Comparison of ENCODE assay signal across 1 cellular context in the genomic region with DNA sequence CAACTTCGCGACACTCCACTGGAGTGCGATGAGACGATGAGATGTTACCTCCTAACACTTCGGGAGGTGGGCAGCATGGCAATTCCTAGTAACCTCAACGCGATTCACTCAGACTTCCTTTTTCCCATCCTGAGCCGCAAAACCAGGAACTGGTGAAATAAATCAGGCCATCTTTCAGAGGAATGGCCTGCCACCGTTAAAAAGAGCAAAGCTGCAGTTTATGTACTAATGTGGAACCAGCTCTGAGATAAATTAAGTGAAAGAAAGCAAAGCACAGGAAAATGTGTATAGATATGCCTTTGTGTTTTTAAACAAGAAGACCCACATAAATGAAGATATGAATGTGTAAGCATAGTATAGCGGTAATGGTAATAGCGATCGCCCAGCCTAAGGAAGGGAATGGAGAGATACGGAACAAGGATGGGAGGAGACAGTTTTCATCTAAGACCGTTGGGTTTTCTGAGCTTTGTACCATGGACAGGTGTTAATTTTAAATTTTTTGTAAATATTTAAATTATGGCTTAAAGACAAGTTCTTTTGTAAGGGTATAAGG.
TF ChIP-seq lines count a peak whose summit lies in the region.

No MANE protein-coding gene starts in this region.

TF ChIP-seq in SK-N-SH, 30 proteins besides CTCF, POLR2A, EP300 and RAD21 (continued from another document):
- TF ChIP-seq, protein P1, sequence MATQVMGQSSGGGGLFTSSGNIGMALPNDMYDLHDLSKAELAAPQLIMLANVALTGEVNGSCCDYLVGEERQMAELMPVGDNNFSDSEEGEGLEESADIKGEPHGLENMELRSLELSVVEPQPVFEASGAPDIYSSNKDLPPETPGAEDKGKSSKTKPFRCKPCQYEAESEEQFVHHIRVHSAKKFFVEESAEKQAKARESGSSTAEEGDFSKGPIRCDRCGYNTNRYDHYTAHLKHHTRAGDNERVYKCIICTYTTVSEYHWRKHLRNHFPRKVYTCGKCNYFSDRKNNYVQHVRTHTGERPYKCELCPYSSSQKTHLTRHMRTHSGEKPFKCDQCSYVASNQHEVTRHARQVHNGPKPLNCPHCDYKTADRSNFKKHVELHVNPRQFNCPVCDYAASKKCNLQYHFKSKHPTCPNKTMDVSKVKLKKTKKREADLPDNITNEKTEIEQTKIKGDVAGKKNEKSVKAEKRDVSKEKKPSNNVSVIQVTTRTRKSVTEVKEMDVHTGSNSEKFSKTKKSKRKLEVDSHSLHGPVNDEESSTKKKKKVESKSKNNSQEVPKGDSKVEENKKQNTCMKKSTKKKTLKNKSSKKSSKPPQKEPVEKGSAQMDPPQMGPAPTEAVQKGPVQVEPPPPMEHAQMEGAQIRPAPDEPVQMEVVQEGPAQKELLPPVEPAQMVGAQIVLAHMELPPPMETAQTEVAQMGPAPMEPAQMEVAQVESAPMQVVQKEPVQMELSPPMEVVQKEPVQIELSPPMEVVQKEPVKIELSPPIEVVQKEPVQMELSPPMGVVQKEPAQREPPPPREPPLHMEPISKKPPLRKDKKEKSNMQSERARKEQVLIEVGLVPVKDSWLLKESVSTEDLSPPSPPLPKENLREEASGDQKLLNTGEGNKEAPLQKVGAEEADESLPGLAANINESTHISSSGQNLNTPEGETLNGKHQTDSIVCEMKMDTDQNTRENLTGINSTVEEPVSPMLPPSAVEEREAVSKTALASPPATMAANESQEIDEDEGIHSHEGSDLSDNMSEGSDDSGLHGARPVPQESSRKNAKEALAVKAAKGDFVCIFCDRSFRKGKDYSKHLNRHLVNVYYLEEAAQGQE (IDR thresholded peaks at IDR 0.05; ENCODE audit: low read depth, low read length), result no peak
- TF ChIP-seq, protein P2, sequence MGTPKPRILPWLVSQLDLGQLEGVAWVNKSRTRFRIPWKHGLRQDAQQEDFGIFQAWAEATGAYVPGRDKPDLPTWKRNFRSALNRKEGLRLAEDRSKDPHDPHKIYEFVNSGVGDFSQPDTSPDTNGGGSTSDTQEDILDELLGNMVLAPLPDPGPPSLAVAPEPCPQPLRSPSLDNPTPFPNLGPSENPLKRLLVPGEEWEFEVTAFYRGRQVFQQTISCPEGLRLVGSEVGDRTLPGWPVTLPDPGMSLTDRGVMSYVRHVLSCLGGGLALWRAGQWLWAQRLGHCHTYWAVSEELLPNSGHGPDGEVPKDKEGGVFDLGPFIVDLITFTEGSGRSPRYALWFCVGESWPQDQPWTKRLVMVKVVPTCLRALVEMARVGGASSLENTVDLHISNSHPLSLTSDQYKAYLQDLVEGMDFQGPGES (IDR thresholded peaks at IDR 0.05; ENCODE audit: low read depth, low read length), result no peak
- TF ChIP-seq GATA2 (CRISPR knock-in tag; IDR thresholded peaks at IDR 0.05) (no peak), EZH2phosphoT487 (IDR thresholded peaks at IDR 0.05; ENCODE audit: borderline replicate concordance, low read depth) (no peak), TAF1 (IDR thresholded peaks at IDR 0.05; ENCODE audit: borderline replicate concordance, low read depth, low read length) (no peak), MXI1 (IDR thresholded peaks at IDR 0.05; ENCODE audit: low read depth, low read length) (no peak)
